Comparison of ENCODE assay signal across 8 cellular contexts in genomic region chr3:149128856-149129255, GRCh38. TPM values are rescaled to one million over a fixed set of nuclear protein-coding genes. Genes with fewer than 3 reads are reported as not detected.
DNase-seq lines count a peak whose midpoint lies in the region; ATAC-seq and TF ChIP-seq lines count a peak whose summit lies in the region.

No MANE protein-coding gene starts in this region.

- DNase-seq in Calu3 (no peak), coronary artery (ENCODE audit: low spot score) (no peak), LoVo (ENCODE audit: low spot score) (no peak), NCI-H1694 treated with DMSO at 0.1 percent for 48 hours (lab: John Stamatoyannopoulos, UW) (no peak), epidermal melanocyte (ENCODE audit: insufficient read length, low spot score) (no peak)
- DNase-seq in Jurkat, Clone E6-1 (ENCODE audit: low read depth, low spot score): no peak

- CTCF ChIA-PET in Calu3 (lab: Charles Lee): interaction anchor here (0.8 to 1.8 kb wide), 5 partner anchors 8 to 174 kb away, joined by 4 to 18 read pairs (median 5); no protein-coding TSS in a partner anchor

- H3K27me3 Mint-ChIP-seq in Calu3 (ENCODE audit: unreplicated experiment) (no peaks in the 10 kb centered on the region), nephron (ENCODE audit: low read depth) (no peaks in the 10 kb centered on the region)

- H3K27ac ChIP-seq in coronary artery: peak overlapping the region; percentile 85 to 92

- H3K27ac Mint-ChIP-seq in Calu3 (ENCODE audit: unreplicated experiment): peak overlapping the region; percentile 91
- H3K27ac Mint-ChIP-seq in nephron: peak overlapping the region; percentile 74 to 91 (median 88)

- H3K9me3 Mint-ChIP-seq in Calu3 (ENCODE audit: low read depth, unreplicated experiment): no peaks in the 10 kb centered on the region
- no peaks in the 10 kb centered on the region for H3K9me3 Mint-ChIP-seq in nephron

- no peak for ATAC-seq in HG02678 (IDR thresholded peaks at IDR 0.05; ENCODE audit: unreplicated experiment)

- H3K36me3 Mint-ChIP-seq in Calu3 (ENCODE audit: insufficient read depth, unreplicated experiment): peaks cover 37% of the 10 kb centered on the region
- peaks cover 4% of the 10 kb centered on the region for H3K36me3 Mint-ChIP-seq in nephron (ENCODE audit: low read depth)

- BruUV-seq in Calu3 (replicated peaks; lab: Mats Ljungman, UMichigan): TSS peak; percentile 91

- intact Hi-C loops in Calu3 (cut with micrococcal nuclease; ENCODE audit: unreplicated experiment): loop anchor here (1.0 to 2.0 kb wide), 2 partner anchors 148 to 348 kb away; no protein-coding TSS in a partner anchor

- no peak for TF ChIP-seq CTCF in Calu3 (IDR thresholded peaks at IDR 0.05; ENCODE audit: unreplicated experiment)
- TF ChIP-seq CTCF in coronary artery (IDR thresholded peaks at IDR 0.05): no peak
- TF ChIP-seq CTCF in nephron (IDR thresholded peaks at IDR 0.05; ENCODE audit: unreplicated experiment in 3 of 3): no peak

- H3K4me3 Mint-ChIP-seq in Calu3 (ENCODE audit: low read depth, unreplicated experiment) (peak overlapping the region; percentile 94), nephron (peak overlapping the region; percentile 91 to 99 (median 97))

- peak overlapping the region; percentile 93 for H3K4me3 ChIP-seq in Jurkat, Clone E6-1 (ENCODE audit: low read length)
- peak overlapping the region; percentile 84 for H3K4me3 ChIP-seq in coronary artery

- H3K4me1 Mint-ChIP-seq in Calu3 (ENCODE audit: low read depth, unreplicated experiment) (peaks cover 22% of the 10 kb centered on the region), nephron (peaks cover 27% of the 10 kb centered on the region)

RNA-seq across cellular contexts. Expression of gene HPS3, which starts 0.6 kb away (rescaled TPM):
- 46.4 and 49.5 TPM in 2 replicates for total RNA-seq in Calu3 (2022)
- polyA plus RNA-seq in Jurkat, Clone E6-1 (2012; ENCODE audit: insufficient read depth, insufficient read length): 24.1 TPM

RNA-seq across cellular contexts. Expression of gene HLTF, which starts 42.5 kb away (rescaled TPM):
- 59.4 and 63.5 TPM in 2 replicates for total RNA-seq in Calu3 (2022)
- polyA plus RNA-seq in Jurkat, Clone E6-1 (2012; ENCODE audit: insufficient read depth, insufficient read length): 35.8 TPM
